In genomic region chr20:24909086-24909780, GRCh38 we compare ENCODE assay signal across 24 cellular contexts. TPM values are rescaled to one million over a fixed set of nuclear protein-coding genes. Genes with fewer than 3 reads are reported as not detected.
"Had no signal": no experiment of that assay in that cellular context is flagged by ENCODE, and none has a peak within 500 bp of the region (broad histone marks: within the 10 kb centered on the region; RNA-seq: fewer than 3 reads in every experiment).

No MANE protein-coding gene starts in this region.

- H3K27me3 ChIP-seq: esophagus muscularis mucosa, gastrocnemius medialis, neutrophil, ovary, thyroid gland, uterus had no signal

- H3K4me3 Mint-ChIP-seq: dendritic cell treated with granulocyte-macrophage colony-stimulating factor and Interleukin-4, amounts not matched to agents 40 ng/mL and 50 ng/mL, for 4 days; effector memory CD8-positive, alpha-beta T cell; naive thymus-derived CD4-positive, alpha-beta T cell; type B pancreatic cell had no signal

- H3K4me1 ChIP-seq: esophagus muscularis mucosa, gastrocnemius medialis, heart right ventricle, left ventricle myocardium inferior, thyroid gland, uterus had no signal

- H3K27ac ChIP-seq: epithelial cell of prostate, esophagus muscularis mucosa, gastrocnemius medialis, heart right ventricle, left ventricle myocardium inferior, neutrophil, ovary, thyroid gland, uterus had no signal

- H3K4me3 ChIP-seq: esophagus muscularis mucosa, gastrocnemius medialis, heart right ventricle, left ventricle myocardium inferior, lung, ovary, thyroid gland, uterus had no signal

- H3K9me3 ChIP-seq: ovary, thyroid gland, uterus had no signal

- DNase-seq: effector memory CD8-positive, alpha-beta T cell; gastrocnemius medialis; heart right ventricle; hypothalamus; left ventricle myocardium inferior; mesenchymal stem cell; naive thymus-derived CD4-positive, alpha-beta T cell; ovary; right cardiac atrium; small intestine; stimulated activated CD4-positive, alpha-beta T cell treated with anti-CD3 and anti-CD28 coated beads, Interleukin-12 subunit alpha, Interleukin-12 subunit beta, amount 100 ng/mL, for 4 hours; stimulated activated naive CD4-positive, alpha-beta T cell treated with Interleukin-2 at 50 U/mL for 16 hours; thyroid gland; uterus had no signal

- H3K27ac Mint-ChIP-seq: dendritic cell treated with granulocyte-macrophage colony-stimulating factor and Interleukin-4, amounts not matched to agents 40 ng/mL and 50 ng/mL, for 4 days; effector memory CD8-positive, alpha-beta T cell; naive thymus-derived CD4-positive, alpha-beta T cell; progenitor cell of endocrine pancreas; type B pancreatic cell had no signal

- ATAC-seq: effector memory CD8-positive, alpha-beta T cell; gastrocnemius medialis; heart right ventricle; naive thymus-derived CD4-positive, alpha-beta T cell; right cardiac atrium had no signal

- H3K36me3 ChIP-seq: esophagus muscularis mucosa, gastrocnemius medialis, heart right ventricle, left ventricle myocardium inferior, neutrophil, ovary, thyroid gland, uterus had no signal

- H3K36me3 Mint-ChIP-seq: naive thymus-derived CD4-positive, alpha-beta T cell; type B pancreatic cell had no signal

- H3K27me3 Mint-ChIP-seq: dendritic cell treated with granulocyte-macrophage colony-stimulating factor and Interleukin-4, amounts not matched to agents 40 ng/mL and 50 ng/mL, for 4 days; naive thymus-derived CD4-positive, alpha-beta T cell had no signal

- H3K9me3 Mint-ChIP-seq: type B pancreatic cell had no signal

RNA-seq across cellular contexts. Expression of gene CST7, which starts 39.8 kb away (rescaled TPM):
- total RNA-seq: fibroblast of villous mesenchyme, progenitor cell of endocrine pancreas had no signal
- polyA plus RNA-seq: keratinocyte, neural cell had no signal
